In the genomic region with DNA sequence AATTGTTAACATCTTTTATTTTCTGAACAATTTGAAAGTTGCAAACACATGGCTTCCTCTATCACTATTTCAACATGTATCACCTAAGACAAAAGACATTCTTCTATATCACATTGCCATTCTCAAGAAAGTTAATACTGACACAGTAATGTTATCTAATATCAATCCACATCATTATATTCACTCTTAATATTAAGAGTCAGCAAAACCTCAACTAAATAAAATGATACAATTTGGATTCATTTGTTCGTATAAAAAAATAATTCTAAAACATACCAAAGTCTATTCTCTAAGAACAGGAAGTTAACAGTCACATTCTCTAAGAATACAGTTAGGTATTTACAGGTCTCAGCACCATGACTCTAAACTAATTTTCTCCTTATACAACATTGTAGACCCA, we compare ENCODE assay signal across 25 cellular contexts. TPM values are rescaled to one million over a fixed set of nuclear protein-coding genes. Genes with fewer than 3 reads are reported as not detected.
DNase-seq lines count a peak whose midpoint lies in the region; ATAC-seq, FAIRE-seq and TF ChIP-seq lines count a peak whose summit lies in the region.
"Had no signal": no experiment of that assay in that cellular context is flagged by ENCODE, and none has a peak within 500 bp of the region (broad histone marks: within the 10 kb centered on the region; RNA-seq: fewer than 3 reads in every experiment).

No MANE protein-coding gene starts in this region.

- H3K4me1 ChIP-seq in HepG2 (ENCODE audit: insufficient read depth, low read length), result peaks cover 32% of the 10 kb centered on the region
- H3K4me1 ChIP-seq in right lobe of liver, result peaks cover 0 to 22% (median 7%) of the 10 kb centered on the region in 4 donors
- peaks cover 70% of the 10 kb centered on the region for H3K4me1 ChIP-seq in Loucy (ENCODE audit: insufficient read depth, low read length, poor library complexity, severe bottlenecking)
- H3K4me1 ChIP-seq in foreskin keratinocyte, result peaks cover 13% of the 10 kb centered on the region
- no peaks in the 10 kb centered on the region for H3K4me1 ChIP-seq in testis
- H3K4me1 ChIP-seq: BE2C had no signal

- H3K4me2 ChIP-seq in HepG2 (ENCODE audit: low read depth, low read length), result no peak overlapping the region
- H3K4me2 ChIP-seq in Loucy (ENCODE audit: low read depth, low read length, poor library complexity, severe bottlenecking), result no peak overlapping the region
- H3K4me2 ChIP-seq: BLaER1 had no signal

- no peak for TF ChIP-seq EP300 in HepG2 (IDR thresholded peaks at IDR 0.05; ENCODE audit: low read depth in 2 of 2, low read length in 2 of 2)
- no peak for TF ChIP-seq EP300 in HepG2 (CRISPR knock-in tag; IDR thresholded peaks at IDR 0.05; ENCODE audit: borderline replicate concordance)

- H3F3A ChIP-seq in Loucy (ENCODE audit: low read depth), result peaks cover 13% of the 10 kb centered on the region

- H3K4me3 ChIP-seq in HepG2 (replicated peaks in 1 of 3; ENCODE audit: insufficient read depth in 1 of 3, low read depth in 2 of 3, low read length in 3 of 3) (no peak overlapping the region), right lobe of liver (no peak overlapping the region), Loucy (ENCODE audit: low read length, poor library complexity, severe bottlenecking) (no peak overlapping the region), testis (no peak overlapping the region), MG63 (no peak overlapping the region)
- H3K4me3 ChIP-seq: BLaER1, GM12878 had no signal

- no peaks in the 10 kb centered on the region for H3K9me3 Mint-ChIP-seq in memory B cell
- H3K9me3 Mint-ChIP-seq: CD14-positive monocyte; CD4-positive, alpha-beta memory T cell; CD4-positive, CD25-positive, alpha-beta regulatory T cell; CD8-positive, alpha-beta memory T cell had no signal

- no peak overlapping the region for H3K27ac ChIP-seq in HepG2 (ENCODE audit: extremely low read length, insufficient read depth, low read length)
- H3K27ac ChIP-seq in right lobe of liver, result no peak overlapping the region
- H3K27ac ChIP-seq in foreskin keratinocyte, result no peak overlapping the region
- H3K27ac ChIP-seq in testis, result no peak overlapping the region
- H3K27ac ChIP-seq: BLaER1 had no signal

- no peak overlapping the region for H3K9ac ChIP-seq in HepG2 (ENCODE audit: insufficient read depth, low read depth, low read length)
- H3K9ac ChIP-seq in Loucy (ENCODE audit: low read depth, low read length, poor library complexity, severe bottlenecking), result no peak overlapping the region
- H3K9ac ChIP-seq: BLaER1 had no signal

- CTCF ChIA-PET in HepG2 (lab: Yijun Ruan, JAX; ENCODE audit: low intra/inter-chr PET ratio, low total read pairs), result no interaction called here

- in situ Hi-C loops in HepG2 (cut with HindIII; ENCODE audit: extremely low pct_ligation_motif_present, low pct_unique_long_range_greater_than_20kb), result no loop called here

- POLR2A ChIA-PET in HepG2 (lab: Yijun Ruan, JAX), result no interaction called here

- BruUV-seq in HepG2 (replicated peaks; lab: Mats Ljungman, UMichigan), result no TSS peak

- intact Hi-C loops in HepG2 (cut with micrococcal nuclease; ENCODE audit: unreplicated experiment), result no loop called here
- intact Hi-C loops in right lobe of liver (cut with DNase I), result no loop called here
- intact Hi-C loops in testis (cut with DNase I; ENCODE audit: low total_unique reads), result no loop called here

- peaks cover 2% of the 10 kb centered on the region for H3K4me1 Mint-ChIP-seq in memory B cell
- H3K4me1 Mint-ChIP-seq: CD8-positive, alpha-beta memory T cell had no signal

- 85% methylated on average over 1 of the region's 1 CpG for WGBS in HepG2 (ENCODE audit: low lambda C conversion rate)
- WGBS in right lobe of liver (ENCODE audit: insufficient coverage, low coverage, low lambda C conversion rate, missing lambda C conversion rate), result 54% methylated on average over 1 of the region's 1 CpG
- WGBS in testis, 2 donors, result 70 to 79% methylated on average over 1 of the region's 1 CpG

- TF ChIP-seq CTCF in HepG2 (CRISPR knock-in tag; IDR thresholded peaks at IDR 0.05) (no peak), right lobe of liver (IDR thresholded peaks at IDR 0.05) (no peak), Loucy (conservative IDR thresholded peaks at IDR 0.05; ENCODE audit: low read length) (no peak), foreskin keratinocyte (conservative IDR thresholded peaks at IDR 0.05) (no peak), testis (IDR thresholded peaks at IDR 0.05) (no peak)

- FAIRE-seq in HepG2 (lab: Jason Lieb, UNC), result no peak
- FAIRE-seq: GM12878, GM12892, GM18507 had no signal

- H2AFZ ChIP-seq in HepG2 (ENCODE audit: low read length), result no peak overlapping the region
- 0 out of 2 replicates have a peak overlapping the region, but pooled peaks have one; percentile 16 for H2AFZ ChIP-seq in Loucy (ENCODE audit: low read length)

- no peak for ATAC-seq in HepG2
- ATAC-seq in right lobe of liver, result no peak
- no peak for ATAC-seq in memory B cell (ENCODE audit: low read depth)
- no peak for ATAC-seq in foreskin keratinocyte
- ATAC-seq: GM12878 had no signal

- H3K27ac Mint-ChIP-seq in memory B cell, result peak overlapping the region; percentile 59
- H3K27ac Mint-ChIP-seq: CD14-positive monocyte; CD4-positive, alpha-beta memory T cell; CD4-positive, CD25-positive, alpha-beta regulatory T cell; CD8-positive, alpha-beta memory T cell had no signal

- H3K9me3 ChIP-seq in HepG2 (ENCODE audit: low read length) (no peaks in the 10 kb centered on the region), right lobe of liver (no peaks in the 10 kb centered on the region), Loucy (ENCODE audit: insufficient read depth, low read depth, low read length) (no peaks in the 10 kb centered on the region), testis (no peaks in the 10 kb centered on the region), MG63 (no peaks in the 10 kb centered on the region)
- H3K9me3 ChIP-seq: BE2C, BLaER1 had no signal

- H3K36me3 ChIP-seq in HepG2 (replicated peaks in 1 of 2; ENCODE audit: control insufficient read depth in 1 of 2, insufficient read depth in 2 of 2, low read length in 2 of 2) (peaks cover 0 to 1% of the 10 kb centered on the region in 2 experiments; a peak in 2 of 5 replicates), right lobe of liver (no peaks in the 10 kb centered on the region), Loucy (ENCODE audit: insufficient read depth, low read length) (no peaks in the 10 kb centered on the region), testis (ENCODE audit: low read depth, missing control alignments) (no peaks in the 10 kb centered on the region), MG63 (no peaks in the 10 kb centered on the region)
- H3K36me3 ChIP-seq: BE2C, BLaER1 had no signal

- no peak overlapping the region for H3K4me3 Mint-ChIP-seq in memory B cell
- H3K4me3 Mint-ChIP-seq: CD14-positive monocyte; CD4-positive, CD25-positive, alpha-beta regulatory T cell; CD8-positive, alpha-beta memory T cell had no signal

- peaks cover 8% of the 10 kb centered on the region for H4K20me1 ChIP-seq in HepG2 (ENCODE audit: insufficient read depth, low read length)
- H4K20me1 ChIP-seq in Loucy (ENCODE audit: insufficient read depth, low read length, poor library complexity, severe bottlenecking), result no peaks in the 10 kb centered on the region
- H4K20me1 ChIP-seq: BLaER1 had no signal

- H3K27me3 ChIP-seq in HepG2 (ENCODE audit: control insufficient read depth in 1 of 2, insufficient read depth in 2 of 2, low read length in 2 of 2) (no peaks in the 10 kb centered on the region), right lobe of liver (no peaks in the 10 kb centered on the region), Loucy (ENCODE audit: insufficient read depth, low read length, poor library complexity, severe bottlenecking) (no peaks in the 10 kb centered on the region), foreskin keratinocyte (no peaks in the 10 kb centered on the region), testis (no peaks in the 10 kb centered on the region), MG63 (no peaks in the 10 kb centered on the region)
- H3K27me3 ChIP-seq: BE2C, BLaER1 had no signal

- H3K79me2 ChIP-seq in HepG2 (ENCODE audit: insufficient read depth, low read length) (peaks cover 31% of the 10 kb centered on the region), Loucy (ENCODE audit: insufficient read depth, low read length) (no peaks in the 10 kb centered on the region)

- no peaks in the 10 kb centered on the region for H3K9me2 ChIP-seq in Loucy (replicated peaks; ENCODE audit: low read depth, low read length)

- H3K27me3 Mint-ChIP-seq in memory B cell, result peaks cover 7% of the 10 kb centered on the region

- no peaks in the 10 kb centered on the region for H3K36me3 Mint-ChIP-seq in memory B cell
- H3K36me3 Mint-ChIP-seq: CD14-positive monocyte; CD4-positive, alpha-beta memory T cell; CD4-positive, CD25-positive, alpha-beta regulatory T cell; CD8-positive, alpha-beta memory T cell had no signal

- TF ChIP-seq RAD21 in HepG2 (CRISPR knock-in tag; IDR thresholded peaks at IDR 0.05), result no peak

- DNase-seq in HepG2 (ENCODE audit: low spot score) (no peak), right lobe of liver (no peak), memory B cell (ENCODE audit: low spot score in 2 of 2) (no peak), foreskin keratinocyte (no peak), testis (no peak), MG63 (no peak)
- DNase-seq: ACHN; BE2C; C1 segment of cervical spinal cord; CD4-positive, alpha-beta memory T cell; CD4-positive, CD25-positive, alpha-beta regulatory T cell; CD8-positive, alpha-beta memory T cell; COR-L47; DMS 273 treated with DMSO at 0.1 percent for 48 hours; DMS153; DMS53; DND-41; EL; GDM1 had no signal

- TF ChIP-seq POLR2A in HepG2 (IDR thresholded peaks at IDR 0.05; ENCODE audit: insufficient read depth in 1 of 2, low read depth in 2 of 2, low read length in 2 of 2) (no peak), right lobe of liver (IDR thresholded peaks at IDR 0.05) (no peak), testis (IDR thresholded peaks at IDR 0.05) (no peak)

RNA-seq across cellular contexts. Expression of gene ABTB2, which starts 52.0 kb away (rescaled TPM):
- total RNA-seq in HepG2 (2016; rRNA removed; fragmentation: Illumina TruSeq; extraction: Trizol), result 5.1 TPM in 2 replicates
- total RNA-seq in HepG2 (2016; cell fraction: cytosol; rRNA removed; fragmentation: Illumina TruSeq; extraction: Trizol; ENCODE audit: low read depth), result 3.3 and 3.4 TPM in 2 replicates
- 4.1 and 4.8 TPM in 2 replicates for total RNA-seq in HepG2 (2016; cell fraction: insoluble cytoplasmic fraction; rRNA removed; fragmentation: Illumina TruSeq; extraction: Trizol)
- 2.0 and 2.1 TPM in 2 replicates for total RNA-seq in HepG2 (2016; cell fraction: membrane; rRNA removed; fragmentation: Illumina TruSeq; extraction: Trizol)
- 6.9 and 8.5 TPM in 2 replicates for total RNA-seq in HepG2 (2016; cell fraction: nucleus; rRNA removed; fragmentation: Illumina TruSeq; extraction: Trizol)
- 12.6 and 15.4 TPM in 2 replicates for polyA plus RNA-seq in HepG2 (2011; rRNA removed)
- polyA plus RNA-seq in HepG2 (2011; cell fraction: cytosol; rRNA removed), result 6.3 and 10.5 TPM in 2 replicates
- 33.6 and 53.2 TPM in 2 replicates for polyA plus RNA-seq in HepG2 (2011; cell fraction: nucleus; rRNA removed)
- 9.3 and 13.3 TPM in 2 replicates for polyA plus RNA-seq in HepG2 (2012)
- polyA plus RNA-seq in HepG2 (2016; cell fraction: cytosol; fragmentation: Illumina TruSeq; extraction: Trizol; ENCODE audit: low read depth), result 0.42 and 0.49 TPM in 2 replicates
- 6.6 and 8.1 TPM in 2 replicates for polyA plus RNA-seq in HepG2 (2016; cell fraction: insoluble cytoplasmic fraction; fragmentation: Illumina TruSeq; extraction: Trizol; ENCODE audit: low read depth)
- 1.2 and 1.6 TPM in 2 replicates for polyA plus RNA-seq in HepG2 (2016; cell fraction: membrane; fragmentation: Illumina TruSeq; extraction: Trizol; ENCODE audit: low read depth)
- polyA plus RNA-seq in HepG2 (2016; cell fraction: nucleus; fragmentation: Illumina TruSeq; extraction: Trizol; ENCODE audit: insufficient read depth, low read depth), result 14.1 and 15.1 TPM in 2 replicates
- 2.9 and 21.3 TPM in 2 replicates for polyA minus RNA-seq in HepG2 (2011; rRNA and poly(A)+ RNA removed; ENCODE audit: low replicate concordance)
- polyA minus RNA-seq in HepG2 (2011; cell fraction: cytosol; rRNA and poly(A)+ RNA removed), result 7.5 and 8.7 TPM in 2 replicates
- 12.9 and 21.4 TPM in 2 replicates for polyA minus RNA-seq in HepG2 (2011; cell fraction: nucleus; rRNA and poly(A)+ RNA removed)
- total RNA-seq in right lobe of liver, result 10 to 100 TPM in 3 of 6 experiments, 1 to 10 TPM in 3; 6.0 to 14.9 (median 10.0) TPM
- total RNA-seq in foreskin keratinocyte, result 0.60 and 0.99 TPM in 2 replicates
- polyA plus RNA-seq in foreskin keratinocyte, result 0.49 and 0.56 TPM in 2 replicates
- 10 to 100 TPM in 1 of 2 donors, 1 to 10 TPM in 1; 5.8 to 12.1 TPM for total RNA-seq in testis
- polyA plus RNA-seq in testis (ENCODE audit: insufficient read depth, low read depth, low replicate concordance), result 8.9 TPM
- total RNA-seq in MG63 (2014; rRNA removed; shearing (Covaris generic); ENCODE audit: low replicate concordance), result 1.7 and 2.6 TPM in 2 replicates
- polyA plus RNA-seq: CD4-positive, alpha-beta memory T cell had no signal
